24 cellular contexts compared by ENCODE assay signal in genomic region chr1:107767156-107767582, GRCh38.
A peak's percentile ranks its signal among the peaks of the same experiment; 100 is the strongest.
DNase-seq lines count a peak whose midpoint lies in the region; ATAC-seq and TF ChIP-seq lines count a peak whose summit lies in the region.
"Had no signal": no experiment of that assay in that cellular context is flagged by ENCODE, and none has a peak within 500 bp of the region (broad histone marks: within the 10 kb centered on the region; RNA-seq: fewer than 3 reads in every experiment).

No MANE protein-coding gene starts in this region.

- no peak for ATAC-seq in T-helper 17 cell
- ATAC-seq: natural killer cell treated with Interleukin-12 subunit alpha and Interleukin-12 subunit beta and Interleukin-15 and Interleukin-18, amount 100 ng/mL, for 72 hours had no signal

- H3K4me3 Mint-ChIP-seq in type B pancreatic cell (no peak overlapping the region), T-helper 17 cell (no peak overlapping the region)
- H3K4me3 Mint-ChIP-seq: activated naive CD4-positive, alpha-beta T cell treated with anti-CD3 and anti-CD28 coated beads, Interleukin-2, amount 50 U/mL, for 24 hours; activated T-helper 1 cell treated with anti-CD3 and anti-CD28 coated beads, Interleukin-12 subunit alpha, Interleukin-12 subunit beta, Interleukin-2, Interleukin-4 antibody, amounts not matched to agents 30 ng/mL and 10 ng/mL and 1 ng/mL, durations not matched to agents 14 hours and 24 hours and 36 hours; HFFc6; natural killer cell treated with Interleukin-12 subunit alpha and Interleukin-12 subunit beta and Interleukin-15 and Interleukin-18, amount 100 ng/mL, for 72 hours had no signal

- no peaks in the 10 kb centered on the region for H3K27me3 ChIP-seq in hepatocyte
- H3K27me3 ChIP-seq: breast epithelium, ovary, upper lobe of left lung had no signal

- no peaks in the 10 kb centered on the region for H4K20me1 ChIP-seq in hepatocyte (ENCODE audit: insufficient read depth, poor library complexity, severe bottlenecking)

- no peak overlapping the region for H2AFZ ChIP-seq in hepatocyte

- H3K27me3 Mint-ChIP-seq in type B pancreatic cell = no peaks in the 10 kb centered on the region
- H3K27me3 Mint-ChIP-seq in T-helper 17 cell = no peaks in the 10 kb centered on the region
- H3K27me3 Mint-ChIP-seq: activated naive CD4-positive, alpha-beta T cell treated with anti-CD3 and anti-CD28 coated beads, Interleukin-2, amount 50 U/mL, for 24 hours; natural killer cell treated with Interleukin-12 subunit alpha and Interleukin-12 subunit beta and Interleukin-15 and Interleukin-18, amount 100 ng/mL, for 72 hours had no signal

- H3K4me1 Mint-ChIP-seq in type B pancreatic cell (ENCODE audit: unreplicated experiment) (no peaks in the 10 kb centered on the region), T-helper 17 cell (peaks cover 2% of the 10 kb centered on the region)
- H3K4me1 Mint-ChIP-seq: activated naive CD4-positive, alpha-beta T cell treated with anti-CD3 and anti-CD28 coated beads, Interleukin-2, amount 50 U/mL, for 24 hours had no signal

- peak overlapping the region; percentile 57 for H3K27ac ChIP-seq in hepatocyte
- H3K27ac ChIP-seq: breast epithelium, ovary, upper lobe of left lung had no signal

- H3K36me3 ChIP-seq in hepatocyte (replicated peaks; ENCODE audit: insufficient read depth, low read depth) = no peaks in the 10 kb centered on the region
- H3K36me3 ChIP-seq: breast epithelium, ovary had no signal

- 53% methylated on average over 3 of the region's 3 CpGs for WGBS in hepatocyte (ENCODE audit: low lambda C conversion rate, missing lambda C conversion rate)

- H3K27ac Mint-ChIP-seq in type B pancreatic cell = no peak overlapping the region
- H3K27ac Mint-ChIP-seq in T-helper 17 cell = no peak overlapping the region
- H3K27ac Mint-ChIP-seq: activated naive CD4-positive, alpha-beta T cell treated with anti-CD3 and anti-CD28 coated beads, Interleukin-2, amount 50 U/mL, for 24 hours; activated T-helper 1 cell treated with anti-CD3 and anti-CD28 coated beads, Interleukin-12 subunit alpha, Interleukin-12 subunit beta, Interleukin-2, Interleukin-4 antibody, amounts not matched to agents 30 ng/mL and 10 ng/mL and 1 ng/mL, durations not matched to agents 14 hours and 24 hours and 36 hours; HFFc6; natural killer cell treated with Interleukin-12 subunit alpha and Interleukin-12 subunit beta and Interleukin-15 and Interleukin-18, amount 100 ng/mL, for 72 hours had no signal

- H3K9me3 ChIP-seq in hepatocyte (ENCODE audit: low read depth) (no peaks in the 10 kb centered on the region), T-helper 17 cell (ENCODE audit: control insufficient read depth, low read length, poor library complexity, severe bottlenecking) (no peaks in the 10 kb centered on the region)
- H3K9me3 ChIP-seq: breast epithelium, ovary, upper lobe of left lung had no signal

- H3K4me3 ChIP-seq in LNCaP clone FGC (ENCODE audit: low read depth, low read length) (no peak overlapping the region), hepatocyte (no peak overlapping the region)
- H3K4me3 ChIP-seq: breast epithelium, ovary, upper lobe of left lung had no signal

- peaks cover 3% of the 10 kb centered on the region for H3K36me3 Mint-ChIP-seq in type B pancreatic cell
- peaks cover 11% of the 10 kb centered on the region for H3K36me3 Mint-ChIP-seq in T-helper 17 cell (ENCODE audit: low read depth)

- no peaks in the 10 kb centered on the region for H3K9me2 ChIP-seq in hepatocyte (replicated peaks; ENCODE audit: insufficient read depth)

- no peaks in the 10 kb centered on the region for H3K79me2 ChIP-seq in hepatocyte

- TF ChIP-seq CTCF in LNCaP clone FGC (IDR thresholded peaks at IDR 0.05; ENCODE audit: control insufficient read depth, extremely low read depth, insufficient read depth) = no peak
- TF ChIP-seq CTCF in hepatocyte (IDR thresholded peaks at IDR 0.05; ENCODE audit: poor library complexity) = no peak
- TF ChIP-seq CTCF in type B pancreatic cell (conservative IDR thresholded peaks at IDR 0.05) = no peak

- DNase-seq in DMS79 treated with DMSO at 0.1 percent for 48 hours (lab: John Stamatoyannopoulos, UW) (peak; percentile 22), LNCaP clone FGC (ENCODE audit: low read depth) (peak; percentile 77), cerebellar cortex (ENCODE audit: low spot score) (peak; percentile 26), hepatocyte (ENCODE audit: low spot score) (peak; percentile 29), type B pancreatic cell (ENCODE audit: extremely low spot score, unreplicated experiment) (no peak), T-helper 17 cell (no peak), iPS-NIHi11 (ENCODE audit: low spot score) (no peak)
- DNase-seq: activated CD4-positive, alpha-beta T cell treated with anti-CD3 and anti-CD28 coated beads, Interleukin-2, amount 50 U/mL, for 48 hours; amygdala; C1 segment of cervical spinal cord; cortex of kidney; HFFc6; islet precursor cell; Kasumi-1; NCI-H187; NCI-H748 treated with DMSO at 0.1 percent for 48 hours; ovary; retina; stimulated activated CD4-positive, alpha-beta T cell treated with anti-CD3 and anti-CD28 coated beads, Interleukin-2, amount 100 ng/mL, for 48 hours; upper lobe of left lung had no signal

- H3K4me1 ChIP-seq in hepatocyte (ENCODE audit: insufficient read depth) = no peaks in the 10 kb centered on the region
- H3K4me1 ChIP-seq: breast epithelium, upper lobe of left lung had no signal

- no peak overlapping the region for H3K4me2 ChIP-seq in hepatocyte

- peaks cover 4% of the 10 kb centered on the region for H3K9me3 Mint-ChIP-seq in type B pancreatic cell
- H3K9me3 Mint-ChIP-seq: activated naive CD4-positive, alpha-beta T cell treated with anti-CD3 and anti-CD28 coated beads, Interleukin-2, amount 50 U/mL, for 24 hours; activated T-helper 1 cell treated with anti-CD3 and anti-CD28 coated beads, Interleukin-12 subunit alpha, Interleukin-12 subunit beta, Interleukin-2, Interleukin-4 antibody, amounts not matched to agents 30 ng/mL and 10 ng/mL and 1 ng/mL, durations not matched to agents 14 hours and 24 hours and 36 hours; HFFc6; natural killer cell treated with Interleukin-12 subunit alpha and Interleukin-12 subunit beta and Interleukin-15 and Interleukin-18, amount 100 ng/mL, for 72 hours had no signal

Comparison
In these comparisons a context has a peak if more than half of its experiments do, and no peak if none do; other contexts are left out.
1. DNase-seq: peak in DMS79 treated with DMSO at 0.1 percent for 48 hours (single experiment), LNCaP clone FGC (single experiment), cerebellar cortex (single experiment) and hepatocyte (single experiment); none in type B pancreatic cell (single experiment), T-helper 17 cell (0 of 3) and iPS-NIHi11 (single experiment).